Comparison of ENCODE assay signal across 35 cellular contexts in the genomic region with DNA sequence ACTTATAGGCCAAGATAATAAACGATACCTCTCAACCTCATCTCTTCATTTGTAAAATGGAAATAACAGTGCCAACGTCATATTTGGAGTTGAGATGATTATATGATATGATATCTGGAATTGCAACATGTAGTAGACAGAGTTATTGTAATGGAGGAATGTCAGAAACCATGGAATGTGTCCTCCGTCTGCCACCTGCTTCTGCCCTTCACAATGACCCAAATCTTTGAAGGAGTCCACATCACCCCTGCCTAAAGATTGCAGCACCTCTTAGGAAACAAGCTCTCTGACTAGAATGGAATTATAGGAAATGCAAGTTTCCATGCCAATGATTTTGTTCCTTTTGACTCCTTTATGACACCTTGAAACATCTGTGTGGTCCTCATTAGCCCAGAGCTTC.
"Had no signal": no experiment of that assay in that cellular context is flagged by ENCODE, and none has a peak within 500 bp of the region (broad histone marks: within the 10 kb centered on the region; RNA-seq: fewer than 3 reads in every experiment).

No MANE protein-coding gene starts in this region.

- H3K9ac ChIP-seq: KMS-11 had no signal

- H3K4me2 ChIP-seq: KMS-11 had no signal

- H3K27ac ChIP-seq: KMS-11 had no signal

- H3K9me3 ChIP-seq: MG63 had no signal

- H3K4me3 ChIP-seq: MG63 had no signal

- DNase-seq: Karpas-422, Kasumi-1, KG1, MG63, MM.1S, MV-4-11, NCI-H1048, NCI-H1092, NCI-H1092 treated with DMSO at 0.1 percent for 48 hours, NCI-H1105, NCI-H1105 treated with DMSO at 0.1 percent for 48 hours, NCI-H1417, NCI-H1417 treated with DMSO at 0.1 percent for 48 hours, NCI-H1436, NCI-H1436 treated with DMSO at 0.1 percent for 48 hours, NCI-H146, NCI-H1694, NCI-H1694 treated with DMSO at 0.1 percent for 48 hours, NCI-H187, NCI-H187 treated with DMSO at 0.1 percent for 48 hours, NCI-H1930, NCI-H2029, NCI-H2029 treated with DMSO at 0.1 percent for 48 hours, NCI-H2081, NCI-H2081 treated with DMSO at 0.1 percent for 48 hours, NCI-H2107, NCI-H2171, NCI-H2171 treated with DMSO at 0.1 percent for 48 hours, NCI-H2227 treated with DMSO at 0.1 percent for 48 hours, NCI-H226, NCI-H345, NCI-H446, NCI-H446 treated with DMSO at 0.1 percent for 48 hours, NCI-H510A had no signal

- H3K36me3 ChIP-seq: MG63 had no signal
